Comparison of ENCODE assay signal across 23 cellular contexts in genomic region chr4:57763070-57763469, GRCh38.
DNase-seq lines count a peak whose midpoint lies in the region; ATAC-seq, FAIRE-seq and TF ChIP-seq lines count a peak whose summit lies in the region.
"Had no signal": no experiment of that assay in that cellular context is flagged by ENCODE, and none has a peak within 500 bp of the region (broad histone marks: within the 10 kb centered on the region; RNA-seq: fewer than 3 reads in every experiment).

No MANE protein-coding gene starts in this region.

- in situ Hi-C loops in HepG2 (cut with HindIII; ENCODE audit: extremely low pct_ligation_motif_present, low pct_unique_long_range_greater_than_20kb): no loop called here
- in situ Hi-C loops in K562 (cut with MboI): no loop called here

- H3K9me1 ChIP-seq in K562 (ENCODE audit: control insufficient read depth, insufficient read depth, low read length): no peaks in the 10 kb centered on the region

- no peak for TF ChIP-seq RAD21 in HepG2 (CRISPR knock-in tag; IDR thresholded peaks at IDR 0.05)
- TF ChIP-seq RAD21 in K562 (CRISPR knock-in tag; conservative IDR thresholded peaks at IDR 0.05 in 1 of 2, IDR thresholded peaks at IDR 0.05 in 1 of 2): no peak

- H3K9me2 ChIP-seq in PC-3 (replicated peaks; ENCODE audit: low read length): no peaks in the 10 kb centered on the region

- DNase-seq in HepG2 (ENCODE audit: low spot score): no peak
- DNase-seq in right lobe of liver: no peak
- peak; percentile 26 for DNase-seq in PC-3
- peak in 2 of 4 experiments; percentile 3 for DNase-seq in K562 (ENCODE audit: extremely low read depth in 1 of 4, low spot score in 3 of 4)
- DNase-seq in KG1 (lab: John Stamatoyannopoulos, UW): no peak
- DNase-seq in stimulated activated CD4-positive, alpha-beta T cell treated with anti-CD3 and anti-CD28 coated beads, Interleukin-4, amount 100 ng/mL, for 4 hours: no peak
- DNase-seq in NCI-H446 (lab: John Stamatoyannopoulos, UW): no peak
- DNase-seq in spleen: no peak
- DNase-seq: activated CD4-positive, alpha-beta T cell treated with anti-CD3 and anti-CD28 coated beads for 1 hour; activated CD8-positive, alpha-beta T cell treated with anti-CD3 and anti-CD28 coated beads, Interleukin-2, amount 10 ng/mL, durations not matched to agents 7 days and 5 days; activated gamma-delta T cell; C1 segment of cervical spinal cord; colonic mucosa; mammary epithelial cell; NCI-H2081 treated with DMSO at 0.1 percent for 48 hours; NCI-H510A treated with DMSO at 0.1 percent for 48 hours; right cardiac atrium; stimulated activated naive CD8-positive, alpha-beta T cell treated with anti-CD3 and anti-CD28 coated beads, Interleukin-15, amount 100 ng/mL, for 72 hours; tibial artery had no signal

- 4% methylated on average over 2 of the region's 2 CpGs for WGBS in HepG2 (ENCODE audit: low lambda C conversion rate)
- WGBS in right lobe of liver (ENCODE audit: insufficient coverage, low coverage, low lambda C conversion rate, missing lambda C conversion rate): 58% methylated on average over 2 of the region's 2 CpGs
- WGBS in K562 (ENCODE audit: insufficient coverage, low coverage, missing lambda C conversion rate): 4% methylated on average over 2 of the region's 2 CpGs
- WGBS in spleen, 5 donors: 58 to 73% (median 67%) methylated on average over 2 of the region's 2 CpGs

- H3K4me2 ChIP-seq in HepG2 (ENCODE audit: low read depth, low read length): no peak overlapping the region
- no peak overlapping the region for H3K4me2 ChIP-seq in PC-3 (ENCODE audit: low read length)
- no peak overlapping the region for H3K4me2 ChIP-seq in K562 (ENCODE audit: insufficient read depth, low read length)

- H3K27ac ChIP-seq in HepG2 (ENCODE audit: extremely low read length, insufficient read depth, low read length): no peak overlapping the region
- no peak overlapping the region for H3K27ac ChIP-seq in right lobe of liver
- H3K27ac ChIP-seq in PC-3 (ENCODE audit: low read length): no peak overlapping the region
- no peak overlapping the region for H3K27ac ChIP-seq in K562 (ENCODE audit: extremely low read depth, low read depth, low read length)
- no peak overlapping the region for H3K27ac ChIP-seq in spleen
- H3K27ac ChIP-seq: breast epithelium, colonic mucosa, SK-N-MC, tibial artery had no signal

- H3K9me3 ChIP-seq in HepG2 (ENCODE audit: low read length): peaks cover 57% of the 10 kb centered on the region
- H3K9me3 ChIP-seq in right lobe of liver: no peaks in the 10 kb centered on the region
- no peaks in the 10 kb centered on the region; the same call in 1 of the 2 replicates for H3K9me3 ChIP-seq in PC-3 (ENCODE audit: low read length)
- H3K9me3 ChIP-seq in K562 (replicated peaks; ENCODE audit: control insufficient read depth, insufficient read depth, low read depth, low read length): no peaks in the 10 kb centered on the region
- H3K9me3 ChIP-seq in spleen: peaks cover 0 to 4% (median 0%) of the 10 kb centered on the region in 8 donors
- H3K9me3 ChIP-seq: breast epithelium, colonic mucosa, tibial artery had no signal

- CTCF ChIA-PET in HepG2 (lab: Yijun Ruan, JAX; ENCODE audit: low intra/inter-chr PET ratio, low total read pairs): no interaction called here
- CTCF ChIA-PET in PC-3 (lab: Charles Lee): no interaction called here
- CTCF ChIA-PET in K562 (lab: Yijun Ruan, JAX; ENCODE audit: low intra/inter-chr PET ratio): no interaction called here

- no peaks in the 10 kb centered on the region for H3K4me1 ChIP-seq in HepG2 (ENCODE audit: insufficient read depth, low read length)
- H3K4me1 ChIP-seq in right lobe of liver: no peaks in the 10 kb centered on the region
- no peaks in the 10 kb centered on the region; the same call in 1 of the 2 replicates for H3K4me1 ChIP-seq in PC-3 (ENCODE audit: insufficient read depth, low read length)
- H3K4me1 ChIP-seq in K562 (replicated peaks in 1 of 2; ENCODE audit: control insufficient read depth in 2 of 2, insufficient read depth in 2 of 2, low read length in 2 of 2): no peaks in the 10 kb centered on the region
- H3K4me1 ChIP-seq in spleen: no peaks in the 10 kb centered on the region
- H3K4me1 ChIP-seq: breast epithelium, colonic mucosa, tibial artery had no signal

- BruUV-seq in HepG2 (replicated peaks; lab: Mats Ljungman, UMichigan): no TSS peak
- BruUV-seq in PC-3 (replicated peaks; lab: Mats Ljungman, UMichigan): no TSS peak
- BruUV-seq in K562 (replicated peaks; lab: Mats Ljungman, UMichigan): no TSS peak

- no peaks in the 10 kb centered on the region for H3F3A ChIP-seq in PC-3 (ENCODE audit: low read length, unreplicated experiment)

- no peak for TF ChIP-seq EP300 in HepG2 (IDR thresholded peaks at IDR 0.05; ENCODE audit: low read depth in 2 of 2, low read length in 2 of 2)
- no peak for TF ChIP-seq EP300 in HepG2 (CRISPR knock-in tag; IDR thresholded peaks at IDR 0.05; ENCODE audit: borderline replicate concordance)
- no peak for TF ChIP-seq EP300 in K562 (IDR thresholded peaks at IDR 0.05; ENCODE audit: low read length)

- no peaks in the 10 kb centered on the region for H3K79me2 ChIP-seq in HepG2 (ENCODE audit: insufficient read depth, low read length)
- no peaks in the 10 kb centered on the region for H3K79me2 ChIP-seq in PC-3 (ENCODE audit: low read length)
- no peaks in the 10 kb centered on the region for H3K79me2 ChIP-seq in K562 (ENCODE audit: control insufficient read depth, insufficient read depth, low read length)

- ATAC-seq in HepG2 (no peak), right lobe of liver (no peak), PC-3 (no peak), K562 (no peak)
- ATAC-seq: activated CD8-positive, alpha-beta T cell treated with anti-CD3 and anti-CD28 coated beads, Interleukin-2, amount 10 ng/mL, durations not matched to agents 7 days and 5 days; right cardiac atrium; stimulated activated naive CD8-positive, alpha-beta T cell treated with anti-CD3 and anti-CD28 coated beads, Interleukin-15, amount 100 ng/mL, for 72 hours had no signal

- no peaks in the 10 kb centered on the region for H4K20me1 ChIP-seq in HepG2 (ENCODE audit: insufficient read depth, low read length)
- no peaks in the 10 kb centered on the region for H4K20me1 ChIP-seq in PC-3 (ENCODE audit: low read length)
- no peaks in the 10 kb centered on the region for H4K20me1 ChIP-seq in K562 (replicated peaks; ENCODE audit: control insufficient read depth, insufficient read depth, low read length)

- FAIRE-seq in HepG2 (lab: Jason Lieb, UNC) (no peak), K562 (lab: Jason Lieb, UNC) (no peak)
- FAIRE-seq: HTR-8/SVneo, RCC 7860 had no signal

- intact Hi-C loops in HepG2 (cut with micrococcal nuclease; ENCODE audit: unreplicated experiment): no loop called here
- intact Hi-C loops in right lobe of liver (cut with DNase I): no loop called here
- intact Hi-C loops in PC-3 (cut with micrococcal nuclease): no loop called here
- intact Hi-C loops in K562 (cut with micrococcal nuclease): no loop called here
- intact Hi-C loops in spleen (cut with DNase I; ENCODE audit: low total_unique reads): no loop called here

- no peak for TF ChIP-seq CTCF in HepG2 (CRISPR knock-in tag; IDR thresholded peaks at IDR 0.05)
- no peak for TF ChIP-seq CTCF in right lobe of liver (IDR thresholded peaks at IDR 0.05)
- no peak for TF ChIP-seq CTCF in PC-3 (conservative IDR thresholded peaks at IDR 0.05; ENCODE audit: low read depth, low read length)
- TF ChIP-seq CTCF in K562 (IDR thresholded peaks at IDR 0.05 in 2 of 3, conservative IDR thresholded peaks at IDR 0.05 in 1 of 3; ENCODE audit: insufficient read depth in 2 of 3, low read depth in 1 of 3, low read length in 3 of 3): no peak
- no peak for TF ChIP-seq CTCF in spleen (IDR thresholded peaks at IDR 0.05 in 8 of 11, conservative IDR thresholded peaks at IDR 0.05 in 3 of 11)

- TF ChIP-seq POLR2A in HepG2 (IDR thresholded peaks at IDR 0.05; ENCODE audit: insufficient read depth in 1 of 2, low read depth in 2 of 2, low read length in 2 of 2) (no peak), right lobe of liver (IDR thresholded peaks at IDR 0.05) (no peak), K562 (conservative IDR thresholded peaks at IDR 0.05) (no peak), spleen (IDR thresholded peaks at IDR 0.05) (no peak)

- H3K27me3 ChIP-seq in HepG2 (ENCODE audit: control insufficient read depth in 1 of 2, insufficient read depth in 2 of 2, low read length in 2 of 2) (no peaks in the 10 kb centered on the region), right lobe of liver (no peaks in the 10 kb centered on the region), PC-3 (ENCODE audit: low read length) (no peaks in the 10 kb centered on the region), K562 (ENCODE audit: control insufficient read depth in 2 of 2, insufficient read depth in 2 of 2, low read length in 2 of 2) (no peaks in the 10 kb centered on the region), spleen (replicated peaks in 1 of 7) (no peaks in the 10 kb centered on the region)
- H3K27me3 ChIP-seq: breast epithelium, colonic mucosa, tibial artery had no signal

- H2AFZ ChIP-seq in HepG2 (ENCODE audit: low read length): no peak overlapping the region
- H2AFZ ChIP-seq in PC-3 (ENCODE audit: low read length): peak overlapping the region; percentile 66
- H2AFZ ChIP-seq in K562 (ENCODE audit: low read depth, low read length): no peak overlapping the region

- no peaks in the 10 kb centered on the region for H3K36me3 ChIP-seq in HepG2 (replicated peaks in 1 of 2; ENCODE audit: control insufficient read depth in 1 of 2, insufficient read depth in 2 of 2, low read length in 2 of 2)
- H3K36me3 ChIP-seq in right lobe of liver: no peaks in the 10 kb centered on the region
- no peaks in the 10 kb centered on the region for H3K36me3 ChIP-seq in PC-3 (ENCODE audit: low read depth, low read length)
- no peaks in the 10 kb centered on the region for H3K36me3 ChIP-seq in K562 (ENCODE audit: control insufficient read depth, insufficient read depth, low read length)
- no peaks in the 10 kb centered on the region for H3K36me3 ChIP-seq in spleen
- H3K36me3 ChIP-seq: breast epithelium, colonic mucosa, tibial artery had no signal

- H3K4me3 ChIP-seq in HepG2 (replicated peaks in 1 of 3; ENCODE audit: insufficient read depth in 1 of 3, low read depth in 2 of 3, low read length in 3 of 3): no peak overlapping the region
- H3K4me3 ChIP-seq in right lobe of liver: no peak overlapping the region
- H3K4me3 ChIP-seq in PC-3 (ENCODE audit: low read length): no peak overlapping the region
- H3K4me3 ChIP-seq in K562: no peak overlapping the region
- no peak overlapping the region for H3K4me3 ChIP-seq in spleen
- H3K4me3 ChIP-seq: breast epithelium, colonic mucosa, SK-N-MC, tibial artery had no signal

- no peak overlapping the region for H3K9ac ChIP-seq in HepG2 (ENCODE audit: insufficient read depth, low read depth, low read length)
- no peak overlapping the region for H3K9ac ChIP-seq in PC-3 (ENCODE audit: low read length)
- no peak overlapping the region for H3K9ac ChIP-seq in K562 (ENCODE audit: insufficient read depth in 1 of 2, low read depth in 2 of 2, low read length in 2 of 2)

- POLR2A ChIA-PET in HepG2 (lab: Yijun Ruan, JAX): no interaction called here
- POLR2A ChIA-PET in PC-3 (lab: Charles Lee; ENCODE audit: unreplicated experiment): no interaction called here
- POLR2A ChIA-PET in K562 (lab: Yijun Ruan, JAX): no interaction called here

TF ChIP-seq in HepG2, 621 proteins besides CTCF, POLR2A, EP300 and RAD21 (continues in another document):
- TF ChIP-seq DMAP1 (CRISPR knock-in tag; IDR thresholded peaks at IDR 0.05): no peak
- peak; percentile 90 for TF ChIP-seq NFE2L2 (IDR thresholded peaks at IDR 0.05; ENCODE audit: low read length)

TF ChIP-seq in K562, 482 proteins besides CTCF, POLR2A, EP300 and RAD21 (continues in another document):
- no peak for TF ChIP-seq TEAD2 (tag; IDR thresholded peaks at IDR 0.05)

Comparison
In these comparisons a context has a peak if more than half of its experiments do, and no peak if none do; other contexts are left out.
1. Of the 241 proteins assayed by ChIP-seq in both HepG2 and K562: peak only in HepG2: none; only in K562: MAFG, NFE2 and NFE2L1; in both: MAFF and MAFK; in neither: 236.